18 cellular contexts compared by ENCODE assay signal in genomic region chr1:36643391-36644270, GRCh38.
"Had no signal": no experiment of that assay in that cellular context is flagged by ENCODE, and none has a peak within 500 bp of the region (broad histone marks: within the 10 kb centered on the region; RNA-seq: fewer than 3 reads in every experiment).

No MANE protein-coding gene starts in this region.

- H3K4me3 ChIP-seq: gastrocnemius medialis, left lung, psoas muscle, right lobe of liver, testis had no signal

- H3K4me1 Mint-ChIP-seq: activated B cell treated with CpG ODN at 0.5 μM for 24 hours had no signal

- H3K27ac ChIP-seq: brain microvascular endothelial cell, gastrocnemius medialis, left lung, psoas muscle, right lobe of liver, testis had no signal

- H3K27ac Mint-ChIP-seq: activated B cell treated with CpG ODN at 0.5 μM for 24 hours; activated CD8-positive, alpha-beta T cell treated with anti-CD3 and anti-CD28 coated beads for 36 hours; activated T-cell treated with anti-CD3 and anti-CD28 coated beads, Interleukin-2, amount 50 U/mL, for 24 hours; activated T-helper 2 cell treated with anti-CD3 and anti-CD28 coated beads, Interferon-gamma antibody, Interleukin-2, Interleukin-4, amounts not matched to agents 10 μg/mL and 5 μg/mL and 100 μg/mL, durations not matched to agents 14 hours and 24 hours and 36 hours had no signal

- H3K36me3 ChIP-seq: brain microvascular endothelial cell, gastrocnemius medialis, left lung, right lobe of liver had no signal

- H3K4me1 ChIP-seq: gastrocnemius medialis, left lung, psoas muscle, right lobe of liver, testis had no signal

- H3K4me3 Mint-ChIP-seq: activated B cell treated with CpG ODN at 0.5 μM for 24 hours; activated CD8-positive, alpha-beta T cell treated with anti-CD3 and anti-CD28 coated beads for 36 hours; activated T-cell treated with anti-CD3 and anti-CD28 coated beads, Interleukin-2, amount 50 U/mL, for 24 hours had no signal

- H3K27me3 ChIP-seq: brain microvascular endothelial cell, gastrocnemius medialis, right lobe of liver, testis had no signal

- DNase-seq: activated B cell treated with CpG ODN at 0.5 μM for 24 hours; activated CD4-positive, alpha-beta T cell treated with anti-CD3 and anti-CD28 coated beads for 4 hours; activated CD8-positive, alpha-beta T cell treated with anti-CD3 and anti-CD28 coated beads for 36 hours; activated naive CD4-positive, alpha-beta T cell treated with Interleukin-2 at 50 U/mL for 16 hours; activated T-cell treated with anti-CD3 and anti-CD28 coated beads, Interleukin-2, amount 50 U/mL, for 24 hours; brain microvascular endothelial cell; cortex of kidney; gastrocnemius medialis; head of caudate nucleus; left lung; psoas muscle; right lobe of liver; small intestine; stimulated activated CD4-positive, alpha-beta T cell treated with anti-CD3 and anti-CD28 coated beads, Interleukin-4, amount 100 ng/mL, for 1 hour; SW 1271; T-helper 2 cell; testis had no signal

- H3K9me3 ChIP-seq: gastrocnemius medialis, left lung, psoas muscle, right lobe of liver, testis had no signal

- H3K9me3 Mint-ChIP-seq: activated B cell treated with CpG ODN at 0.5 μM for 24 hours; activated CD8-positive, alpha-beta T cell treated with anti-CD3 and anti-CD28 coated beads for 36 hours; activated T-cell treated with anti-CD3 and anti-CD28 coated beads, Interleukin-2, amount 50 U/mL, for 24 hours; activated T-helper 2 cell treated with anti-CD3 and anti-CD28 coated beads, Interferon-gamma antibody, Interleukin-2, Interleukin-4, amounts not matched to agents 10 μg/mL and 5 μg/mL and 100 μg/mL, durations not matched to agents 14 hours and 24 hours and 36 hours had no signal

- ATAC-seq: activated CD8-positive, alpha-beta T cell treated with anti-CD3 and anti-CD28 coated beads for 36 hours; gastrocnemius medialis; left lung; psoas muscle; right lobe of liver had no signal
